13 cellular contexts compared by ENCODE assay signal in genomic region chr11:68816917-68817419, GRCh38. TPM values are rescaled to one million over a fixed set of nuclear protein-coding genes. Genes with fewer than 3 reads are reported as not detected.
DNase-seq lines count a peak whose midpoint lies in the region; ATAC-seq, FAIRE-seq and TF ChIP-seq lines count a peak whose summit lies in the region.
"Had no signal": no experiment of that assay in that cellular context is flagged by ENCODE, and none has a peak within 500 bp of the region (broad histone marks: within the 10 kb centered on the region; RNA-seq: fewer than 3 reads in every experiment).

No MANE protein-coding gene starts in this region.

- no peak overlapping the region for H4K5ac ChIP-seq in H1 (ENCODE audit: insufficient read length, low read depth, low read length)

- TF ChIP-seq CTCF in H1 (IDR thresholded peaks at IDR 0.05; ENCODE audit: control extremely low read depth in 1 of 3, insufficient read depth in 1 of 3, low read depth in 1 of 3, low read length in 3 of 3) (no peak), ascending aorta (IDR thresholded peaks at IDR 0.05) (no peak)

- H2BK12ac ChIP-seq in H1 (ENCODE audit: low read depth, low read length) = peak overlapping the region; percentile 71; the same call in 1 of the 2 replicates

- WGBS in H1 (ENCODE audit: extremely low coverage in 1 of 2, insufficient coverage in 1 of 2, insufficient read length in 1 of 2, insufficient replicate concordance in 2 of 2, low coverage in 1 of 2, low lambda C conversion rate in 2 of 2, missing lambda C conversion rate in 1 of 2), 2 experiments = 82% methylated on average over 6 of the region's 7 CpGs; no CpG with 5 or more reads in 1 of the 2 experiments

- H2BK15ac ChIP-seq in H1 (ENCODE audit: low read length) = no peak overlapping the region

- H3K79me2 ChIP-seq in H1 (ENCODE audit: control insufficient read depth in 1 of 2, insufficient read depth in 2 of 2, low read length in 2 of 2) = no peaks in the 10 kb centered on the region

- H3K18ac ChIP-seq in H1 (ENCODE audit: extremely low read depth, low read length) = no peak overlapping the region

- H3K9me3 Mint-ChIP-seq in activated CD8-positive, alpha-beta memory T cell treated with anti-CD3 and anti-CD28 coated beads, Interleukin-2, amount 10 ng/mL, durations not matched to agents 7 days and 5 days (ENCODE audit: low read depth) = no peaks in the 10 kb centered on the region
- no peaks in the 10 kb centered on the region for H3K9me3 Mint-ChIP-seq in activated CD4-positive, alpha-beta memory T cell treated with anti-CD3 and anti-CD28 coated beads, Interleukin-2, amount 10 ng/mL, durations not matched to agents 7 days and 5 days
- H3K9me3 Mint-ChIP-seq in stimulated activated memory B cell treated with anti-CD40 and anti-IgM and Interleukin-4, amounts not matched to agents 10 μg/mL and 1 μg/mL and 100 μg/mL, for 72 hours = no peaks in the 10 kb centered on the region

- no peak overlapping the region for H2AK5ac ChIP-seq in H1 (ENCODE audit: low read depth, low read length)

- peaks cover 16% of the 10 kb centered on the region for H3K4me1 Mint-ChIP-seq in activated CD8-positive, alpha-beta memory T cell treated with anti-CD3 and anti-CD28 coated beads, Interleukin-2, amount 10 ng/mL, durations not matched to agents 7 days and 5 days
- peaks cover 18% of the 10 kb centered on the region for H3K4me1 Mint-ChIP-seq in activated CD4-positive, alpha-beta memory T cell treated with anti-CD3 and anti-CD28 coated beads, Interleukin-2, amount 10 ng/mL, durations not matched to agents 7 days and 5 days
- H3K4me1 Mint-ChIP-seq in stimulated activated memory B cell treated with anti-CD40 and anti-IgM and Interleukin-4, amounts not matched to agents 10 μg/mL and 1 μg/mL and 100 μg/mL, for 72 hours = peaks cover 40% of the 10 kb centered on the region

- H2BK20ac ChIP-seq in H1 (ENCODE audit: low read length) = no peak overlapping the region

- no peak overlapping the region for H2AFZ ChIP-seq in H1 (ENCODE audit: low read length)

- no peak overlapping the region for H3K23ac ChIP-seq in H1 (ENCODE audit: insufficient read length)

- TF ChIP-seq EP300 in H1 (IDR thresholded peaks at IDR 0.05; ENCODE audit: borderline replicate concordance in 1 of 2, low read depth in 2 of 2, low read length in 2 of 2) = no peak

- H4K8ac ChIP-seq in H1 (ENCODE audit: extremely low read depth, insufficient read depth, low read length) = no peak overlapping the region; the same call in 1 of the 2 replicates

- H3K23me2 ChIP-seq in H1 (ENCODE audit: low read depth, low read length) = peaks cover 6% of the 10 kb centered on the region; the same call in 1 of the 2 replicates

- TF ChIP-seq POLR2A in H1 (IDR thresholded peaks at IDR 0.05; ENCODE audit: control extremely low read depth in 1 of 2, low read depth in 2 of 2, low read length in 2 of 2) = no peak

- H3K4me1 ChIP-seq in H1 (replicated peaks in 1 of 4; ENCODE audit: control insufficient read depth in 3 of 4, insufficient read depth in 4 of 4, low read length in 3 of 4) (peaks cover 0 to 2% (median 0%) of the 10 kb centered on the region in 4 experiments; a peak in 3 of 7 replicates), ascending aorta (no peaks in the 10 kb centered on the region)

- H3K4me3 Mint-ChIP-seq in activated CD8-positive, alpha-beta memory T cell treated with anti-CD3 and anti-CD28 coated beads, Interleukin-2, amount 10 ng/mL, durations not matched to agents 7 days and 5 days = no peak overlapping the region
- H3K4me3 Mint-ChIP-seq in activated CD4-positive, alpha-beta memory T cell treated with anti-CD3 and anti-CD28 coated beads, Interleukin-2, amount 10 ng/mL, durations not matched to agents 7 days and 5 days = no peak overlapping the region
- H3K4me3 Mint-ChIP-seq in stimulated activated memory B cell treated with anti-CD40 and anti-IgM and Interleukin-4, amounts not matched to agents 10 μg/mL and 1 μg/mL and 100 μg/mL, for 72 hours = no peak overlapping the region

- H3K4me3 ChIP-seq in H1 (ENCODE audit: extremely low read depth in 1 of 4, insufficient read depth in 2 of 4, low read depth in 3 of 4, low read length in 4 of 4) (no peak overlapping the region), ascending aorta (no peak overlapping the region)
- H3K4me3 ChIP-seq: lung, tibial nerve had no signal

- no peak overlapping the region for H3K9ac ChIP-seq in H1 (replicated peaks in 1 of 4; ENCODE audit: extremely low read depth in 1 of 4, low read depth in 3 of 4, low read length in 3 of 4)

- peak overlapping the region; percentile 97 for H3K56ac ChIP-seq in H1 (replicated peaks; ENCODE audit: insufficient read length, low read depth, low read length)

- DNase-seq in activated CD8-positive, alpha-beta memory T cell treated with anti-CD3 and anti-CD28 coated beads, Interleukin-2, amount 10 ng/mL, durations not matched to agents 7 days and 5 days = no peak
- DNase-seq in activated CD8-positive, alpha-beta memory T cell treated with anti-CD3 and anti-CD28 coated beads for 24 hours = no peak
- peak; percentile 20 for DNase-seq in activated CD4-positive, alpha-beta memory T cell treated with anti-CD3 and anti-CD28 coated beads, Interleukin-2, amount 10 ng/mL, durations not matched to agents 7 days and 5 days
- DNase-seq in H1 (ENCODE audit: low read depth in 1 of 2, low spot score in 2 of 2) (no peak), NCI-H1417 (lab: John Stamatoyannopoulos, UW) (no peak), ascending aorta (ENCODE audit: low spot score in 2 of 2) (no peak)
- DNase-seq: activated CD4-positive, CD25-positive, alpha-beta regulatory T cell; SHP77 treated with DMSO at 0.1 percent for 48 hours had no signal

- peak overlapping the region; percentile 41 for H3K27ac Mint-ChIP-seq in activated CD8-positive, alpha-beta memory T cell treated with anti-CD3 and anti-CD28 coated beads, Interleukin-2, amount 10 ng/mL, durations not matched to agents 7 days and 5 days
- H3K27ac Mint-ChIP-seq in activated CD4-positive, alpha-beta memory T cell treated with anti-CD3 and anti-CD28 coated beads, Interleukin-2, amount 10 ng/mL, durations not matched to agents 7 days and 5 days = peak overlapping the region; percentile 56
- H3K27ac Mint-ChIP-seq in stimulated activated memory B cell treated with anti-CD40 and anti-IgM and Interleukin-4, amounts not matched to agents 10 μg/mL and 1 μg/mL and 100 μg/mL, for 72 hours = peak overlapping the region; percentile 56

- no peaks in the 10 kb centered on the region for H3K36me3 ChIP-seq in H1 (ENCODE audit: control insufficient read depth in 2 of 4, insufficient read depth in 4 of 4, low read length in 3 of 4)
- peaks cover 29 to 45% of the 10 kb centered on the region in 2 donors for H3K36me3 ChIP-seq in ascending aorta

- no peak overlapping the region for H3K14ac ChIP-seq in H1 (ENCODE audit: insufficient read length)

- no peaks in the 10 kb centered on the region for H3K79me1 ChIP-seq in H1 (ENCODE audit: low read depth, low read length)

- POLR2A ChIA-PET in activated CD4-positive, alpha-beta memory T cell treated with anti-CD3 and anti-CD28 coated beads, Interleukin-2, amount 10 ng/mL, durations not matched to agents 7 days and 5 days (lab: Charles Lee) = no interaction called here
- POLR2A ChIA-PET in H1 (lab: Charles Lee; ENCODE audit: partially characterized antibody) = interaction anchor here (1.5 kb wide), 1 partner anchor 93 kb away, joined by 5 read pairs; no protein-coding TSS in a partner anchor

- H2BK120ac ChIP-seq in H1 (replicated peaks; ENCODE audit: low read depth, low read length) = no peak overlapping the region

- H3K27ac ChIP-seq in H1 (ENCODE audit: low read depth, low read length) (no peak overlapping the region), ascending aorta (no peak overlapping the region)
- H3K27ac ChIP-seq: tibial nerve had no signal

- no peak for TF ChIP-seq RAD21 in H1 (IDR thresholded peaks at IDR 0.05 in 1 of 2, conservative IDR thresholded peaks at IDR 0.05 in 1 of 2; ENCODE audit: low read depth in 2 of 2, low read length in 2 of 2)

- peaks cover 0 to 5% of the 10 kb centered on the region in 2 experiments for H4K20me1 ChIP-seq in H1 (replicated peaks in 1 of 2; ENCODE audit: control insufficient read depth in 1 of 2, insufficient read depth in 2 of 2, low read length in 2 of 2)

- H3K9me3 ChIP-seq in H1 (ENCODE audit: insufficient read depth in 2 of 2, low read depth in 1 of 2, low read length in 1 of 2) (no peaks in the 10 kb centered on the region), ascending aorta (no peaks in the 10 kb centered on the region)
- H3K9me3 ChIP-seq: tibial nerve had no signal

- peak; percentile 27 for ATAC-seq in activated CD8-positive, alpha-beta memory T cell treated with anti-CD3 and anti-CD28 coated beads, Interleukin-2, amount 10 ng/mL, durations not matched to agents 7 days and 5 days
- no peak for ATAC-seq in stimulated activated memory B cell treated with anti-CD40 and anti-IgM and Interleukin-4, amounts not matched to agents 10 μg/mL and 1 μg/mL and 100 μg/mL, for 72 hours
- no peak for ATAC-seq in GM21381 (IDR thresholded peaks at IDR 0.05; ENCODE audit: unreplicated experiment)

- no peak overlapping the region for H3K4me2 ChIP-seq in H1 (ENCODE audit: insufficient read depth in 1 of 2, low read depth in 2 of 2, low read length in 2 of 2)

- no peak overlapping the region for H4K91ac ChIP-seq in H1 (replicated peaks; ENCODE audit: insufficient read length, low read length)

- no peak overlapping the region for H3K4ac ChIP-seq in H1 (replicated peaks; ENCODE audit: insufficient read length, low read depth, low read length)

- intact Hi-C loops in ascending aorta (cut with DNase I) = no loop called here

- peaks cover 8% of the 10 kb centered on the region for H3K36me3 Mint-ChIP-seq in activated CD8-positive, alpha-beta memory T cell treated with anti-CD3 and anti-CD28 coated beads, Interleukin-2, amount 10 ng/mL, durations not matched to agents 7 days and 5 days
- peaks cover 19% of the 10 kb centered on the region for H3K36me3 Mint-ChIP-seq in activated CD4-positive, alpha-beta memory T cell treated with anti-CD3 and anti-CD28 coated beads, Interleukin-2, amount 10 ng/mL, durations not matched to agents 7 days and 5 days (ENCODE audit: low read depth)
- H3K36me3 Mint-ChIP-seq in stimulated activated memory B cell treated with anti-CD40 and anti-IgM and Interleukin-4, amounts not matched to agents 10 μg/mL and 1 μg/mL and 100 μg/mL, for 72 hours = peaks cover 32% of the 10 kb centered on the region

- H3K27me3 ChIP-seq in H1 (replicated peaks in 1 of 4; ENCODE audit: control insufficient read depth in 3 of 4, extremely low read depth in 1 of 4, insufficient read depth in 3 of 4, low read length in 3 of 4) = no peaks in the 10 kb centered on the region
- no peaks in the 10 kb centered on the region for H3K27me3 ChIP-seq in ascending aorta
- H3K27me3 ChIP-seq: tibial nerve had no signal

- FAIRE-seq in H1 (lab: Jason Lieb, UNC) = no peak
- FAIRE-seq: astrocyte had no signal

- peak overlapping the region; percentile 55; the same call in 1 of the 2 replicates for H2BK5ac ChIP-seq in H1 (ENCODE audit: low read depth, low read length)

- CTCF ChIA-PET in activated CD8-positive, alpha-beta memory T cell treated with anti-CD3 and anti-CD28 coated beads, Interleukin-2, amount 10 ng/mL, durations not matched to agents 7 days and 5 days (lab: Charles Lee) = interaction anchor here (1.3 kb wide), 1 partner anchor 19 kb away, joined by 5 read pairs; no protein-coding TSS in a partner anchor
- CTCF ChIA-PET in activated CD4-positive, alpha-beta memory T cell treated with anti-CD3 and anti-CD28 coated beads, Interleukin-2, amount 10 ng/mL, durations not matched to agents 7 days and 5 days (lab: Charles Lee) = interaction anchor here (1.6 kb wide), 1 partner anchor 19 kb away, joined by 7 read pairs; no protein-coding TSS in a partner anchor
- CTCF ChIA-PET in H1 (lab: Charles Lee; ENCODE audit: partially characterized antibody) = interaction anchor here (0.6 to 8.6 kb wide), 5 partner anchors 11 to 65 kb away, joined by 3 to 63 read pairs (median 4); no protein-coding TSS in a partner anchor

- no peaks in the 10 kb centered on the region for H3K27me3 Mint-ChIP-seq in activated CD8-positive, alpha-beta memory T cell treated with anti-CD3 and anti-CD28 coated beads, Interleukin-2, amount 10 ng/mL, durations not matched to agents 7 days and 5 days
- no peaks in the 10 kb centered on the region for H3K27me3 Mint-ChIP-seq in activated CD4-positive, alpha-beta memory T cell treated with anti-CD3 and anti-CD28 coated beads, Interleukin-2, amount 10 ng/mL, durations not matched to agents 7 days and 5 days
- H3K27me3 Mint-ChIP-seq in stimulated activated memory B cell treated with anti-CD40 and anti-IgM and Interleukin-4, amounts not matched to agents 10 μg/mL and 1 μg/mL and 100 μg/mL, for 72 hours = no peaks in the 10 kb centered on the region

RNA-seq across cellular contexts. Expression of gene CPT1A, which starts 24.7 kb away (rescaled TPM):
- total RNA-seq in activated CD8-positive, alpha-beta memory T cell treated with anti-CD3 and anti-CD28 coated beads, Interleukin-2, amount 10 ng/mL, durations not matched to agents 7 days and 5 days = 10 to 100 TPM; 36.4 to 46.1 TPM
- total RNA-seq in activated CD4-positive, alpha-beta memory T cell treated with anti-CD3 and anti-CD28 coated beads, Interleukin-2, amount 10 ng/mL, durations not matched to agents 7 days and 5 days = 10 to 100 TPM; 50.2 to 51.1 TPM
- 9.6 and 12.2 TPM in 2 replicates for total RNA-seq in H1 (2021; fragmentation: NEBNext Ultra II Directional; extraction: Animal tissue kit (Norgen Biotek cat#: 25700))
- 2.9 and 3.8 TPM in 2 replicates for polyA plus RNA-seq in H1 (2011; rRNA removed)
- polyA plus RNA-seq in H1 (2011; cell fraction: cytosol; rRNA removed) = 3.0 TPM
- polyA plus RNA-seq in H1 (2011; cell fraction: nucleus; rRNA removed) = 5.9 TPM
- 5.4 to 7.2 TPM (median 6.1 TPM) in 4 replicates for polyA plus RNA-seq in H1 (2012, experiment 1 of 2)
- polyA plus RNA-seq in H1 (2012, experiment 2 of 2) = 2.6 TPM
- 9.5 TPM for polyA plus RNA-seq in H1 (2013, experiment 1 of 2)
- polyA plus RNA-seq in H1 (2013, experiment 2 of 2) = 10.8 TPM
- polyA minus RNA-seq in H1 (2011; rRNA and poly(A)+ RNA removed) = 9.7 and 10.9 TPM in 2 replicates
- polyA minus RNA-seq in H1 (2011; cell fraction: cytosol; rRNA and poly(A)+ RNA removed) = 5.1 TPM
- 6.4 TPM for polyA minus RNA-seq in H1 (2011; cell fraction: nucleus; rRNA and poly(A)+ RNA removed)
- 76.3 TPM for total RNA-seq in ascending aorta
